29 cellular contexts compared by ENCODE assay signal in the genomic region with DNA sequence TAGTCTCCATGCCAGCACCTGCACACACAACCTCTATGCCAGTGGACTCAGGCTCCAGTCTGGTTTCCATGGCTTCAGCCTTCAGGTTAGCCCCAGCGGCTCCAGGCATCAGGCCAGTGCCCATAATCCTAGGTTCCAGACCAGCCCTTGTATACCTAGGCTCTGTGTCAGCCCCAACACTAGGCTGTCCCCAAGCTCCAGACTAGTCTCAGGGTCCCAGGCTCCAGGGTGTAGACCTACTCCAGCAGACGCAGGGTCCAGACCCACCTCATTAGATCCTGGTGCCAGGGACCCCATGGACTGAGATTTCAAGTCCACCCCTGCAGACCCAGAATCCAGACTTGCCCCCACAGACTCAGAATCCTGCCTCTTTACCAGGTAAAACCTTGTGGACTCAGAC.
"Had no signal": no experiment of that assay in that cellular context is flagged by ENCODE, and none has a peak within 500 bp of the region (broad histone marks: within the 10 kb centered on the region; RNA-seq: fewer than 3 reads in every experiment).

No MANE protein-coding gene starts in this region.

- H3K27me3 ChIP-seq: heart left ventricle, neural progenitor cell, neutrophil, ovary, right atrium auricular region, right lobe of liver, suprapubic skin, tibial artery, upper lobe of right lung had no signal

- H3K4me1 ChIP-seq: heart left ventricle, left ventricle myocardium inferior, neural progenitor cell, right atrium auricular region, right lobe of liver, suprapubic skin, tibial artery, upper lobe of right lung had no signal

- H3K4me1 Mint-ChIP-seq: immature natural killer cell, naive B cell, natural killer cell, neural progenitor cell had no signal

- DNase-seq: hypothalamus; immature natural killer cell; left ventricle myocardium inferior; mesendoderm; naive B cell; natural killer cell; nephron progenitor cell; occipital lobe; ovary; right lobe of liver; stimulated activated CD4-positive, alpha-beta T cell treated with anti-CD3 and anti-CD28 coated beads, Interleukin-12 subunit alpha, Interleukin-12 subunit beta, amount 100 ng/mL, for 4 hours; stimulated activated CD4-positive, alpha-beta T cell treated with anti-CD3 and anti-CD28 coated beads, Interleukin-15, amount 100 ng/mL, for 24 hours; stimulated activated CD4-positive, alpha-beta T cell treated with anti-CD3 and anti-CD28 coated beads, Interleukin-2, amount 100 ng/mL, for 24 hours; stimulated activated CD4-positive, alpha-beta T cell treated with anti-CD3 and anti-CD28 coated beads, Interleukin-4, amount 100 ng/mL, for 4 hours; stimulated activated CD8-positive, alpha-beta memory T cell treated with anti-CD3 and anti-CD28 coated beads, Interleukin-4, amount 100 ng/mL, for 48 hours; stimulated activated naive B cell treated with anti-CD40 and anti-IgM and Interleukin-4, amounts not matched to agents 10 μg/mL and 1 μg/mL and 100 μg/mL, for 72 hours; tibial artery; trophoblast cell; upper lobe of right lung had no signal

- H3K4me2 ChIP-seq: neural progenitor cell had no signal

- ATAC-seq: heart left ventricle; natural killer cell; stimulated activated naive B cell treated with anti-CD40 and anti-IgM and Interleukin-4, amounts not matched to agents 10 μg/mL and 1 μg/mL and 100 μg/mL, for 72 hours had no signal

- H3K9me3 Mint-ChIP-seq: neural progenitor cell; stimulated activated naive CD8-positive, alpha-beta T cell treated with anti-CD3 and anti-CD28 coated beads, Interleukin-15, Interleukin-2, amounts not matched to agents 100 ng/mL and 50 ng/mL, for 24 hours had no signal

- H2AFZ ChIP-seq: neural progenitor cell had no signal

- H3K27ac Mint-ChIP-seq: immature natural killer cell; mesothelial cell of epicardium; naive B cell; natural killer cell; nephron progenitor cell; neural progenitor cell; progenitor cell of endocrine pancreas; stimulated activated naive B cell treated with anti-CD40 and anti-IgM and Interleukin-4, amounts not matched to agents 10 μg/mL and 1 μg/mL and 100 μg/mL, for 72 hours; stimulated activated naive CD8-positive, alpha-beta T cell treated with anti-CD3 and anti-CD28 coated beads, Interleukin-15, Interleukin-2, amounts not matched to agents 100 ng/mL and 50 ng/mL, for 24 hours had no signal

- H3K9ac ChIP-seq: neural progenitor cell had no signal

- H3K9me3 ChIP-seq: left ventricle myocardium inferior, neutrophil, ovary, right atrium auricular region, right lobe of liver, suprapubic skin, thoracic aorta, tibial artery, upper lobe of right lung had no signal

- H3K27me3 Mint-ChIP-seq: naive B cell; progenitor cell of endocrine pancreas; stimulated activated naive B cell treated with anti-CD40 and anti-IgM and Interleukin-4, amounts not matched to agents 10 μg/mL and 1 μg/mL and 100 μg/mL, for 72 hours; stimulated activated naive CD8-positive, alpha-beta T cell treated with anti-CD3 and anti-CD28 coated beads, Interleukin-15, Interleukin-2, amounts not matched to agents 100 ng/mL and 50 ng/mL, for 24 hours had no signal

- H3K27ac ChIP-seq: heart left ventricle, left ventricle myocardium inferior, neural progenitor cell, neutrophil, ovary, right atrium auricular region, right lobe of liver, skin epidermis, suprapubic skin, thoracic aorta, tibial artery, upper lobe of right lung had no signal

- H3K36me3 Mint-ChIP-seq: immature natural killer cell; naive B cell; natural killer cell; neural progenitor cell; stimulated activated naive B cell treated with anti-CD40 and anti-IgM and Interleukin-4, amounts not matched to agents 10 μg/mL and 1 μg/mL and 100 μg/mL, for 72 hours had no signal

- H3K4me3 Mint-ChIP-seq: immature natural killer cell; mesothelial cell of epicardium; naive B cell; natural killer cell; nephron progenitor cell; neural progenitor cell; stimulated activated naive B cell treated with anti-CD40 and anti-IgM and Interleukin-4, amounts not matched to agents 10 μg/mL and 1 μg/mL and 100 μg/mL, for 72 hours; stimulated activated naive CD8-positive, alpha-beta T cell treated with anti-CD3 and anti-CD28 coated beads, Interleukin-15, Interleukin-2, amounts not matched to agents 100 ng/mL and 50 ng/mL, for 24 hours had no signal
